20 cellular contexts compared by ENCODE assay signal in genomic region chr3:63064216-63064755, GRCh38.
DNase-seq lines count a peak whose midpoint lies in the region; FAIRE-seq and TF ChIP-seq lines count a peak whose summit lies in the region.
"Had no signal": no experiment of that assay in that cellular context is flagged by ENCODE, and none has a peak within 500 bp of the region (broad histone marks: within the 10 kb centered on the region; RNA-seq: fewer than 3 reads in every experiment).

No MANE protein-coding gene starts in this region.

- H3K79me2 ChIP-seq in astrocyte (ENCODE audit: insufficient read depth, low read length): no peaks in the 10 kb centered on the region

- TF ChIP-seq CTCF in AG10803 (conservative IDR thresholded peaks at IDR 0.05; ENCODE audit: low read length) (no peak), astrocyte (IDR thresholded peaks at IDR 0.05; ENCODE audit: insufficient read depth, low read depth, low read length) (no peak), subcutaneous adipose tissue (IDR thresholded peaks at IDR 0.05; ENCODE audit: low read depth) (peak; percentile 55)

- H4K20me1 ChIP-seq in astrocyte (ENCODE audit: insufficient read depth, low read length): no peaks in the 10 kb centered on the region

- H3K27ac ChIP-seq in astrocyte (ENCODE audit: low read depth, low read length): no peak overlapping the region
- H3K27ac ChIP-seq: RWPE1, SK-N-MC had no signal

- FAIRE-seq in astrocyte (lab: Jason Lieb, UNC): no peak

- H3K27me3 Mint-ChIP-seq in astrocyte (ENCODE audit: low read depth, unreplicated experiment): peaks cover 6% of the 10 kb centered on the region
- H3K27me3 Mint-ChIP-seq: CD4-positive, CD25-positive, alpha-beta regulatory T cell had no signal

- H3K36me3 Mint-ChIP-seq in astrocyte (ENCODE audit: low read depth, unreplicated experiment): no peaks in the 10 kb centered on the region
- H3K36me3 Mint-ChIP-seq: CD4-positive, CD25-positive, alpha-beta regulatory T cell had no signal

- no peaks in the 10 kb centered on the region for H3K9me3 Mint-ChIP-seq in astrocyte (ENCODE audit: unreplicated experiment)
- H3K9me3 Mint-ChIP-seq: H9 had no signal

- H3K4me1 Mint-ChIP-seq in astrocyte (ENCODE audit: low read depth, unreplicated experiment): peaks cover 3% of the 10 kb centered on the region
- H3K4me1 Mint-ChIP-seq: CD4-positive, CD25-positive, alpha-beta regulatory T cell had no signal

- H3K9ac ChIP-seq in astrocyte (ENCODE audit: low read length): no peak overlapping the region

- H3K36me3 ChIP-seq in astrocyte (ENCODE audit: insufficient read depth, low read length): no peaks in the 10 kb centered on the region

- no peaks in the 10 kb centered on the region for H3K4me1 ChIP-seq in astrocyte (ENCODE audit: insufficient read depth, low read length)

- peak; percentile 20 for DNase-seq in AG10803 (ENCODE audit: low read depth)
- DNase-seq in astrocyte (ENCODE audit: low read depth): peak; percentile 51
- DNase-seq in inferior parietal cortex (ENCODE audit: extremely low spot score): peak; percentile 63
- DNase-seq in T-helper 9 cell: no peak
- no peak for DNase-seq in NCI-H2107 treated with DMSO at 0.1 percent for 48 hours (lab: John Stamatoyannopoulos, UW; ENCODE audit: unreplicated experiment)
- DNase-seq in NOMO-1 treated with dmso at 0.1 percent for 144 hours (lab: John Stamatoyannopoulos, UW; ENCODE audit: unreplicated experiment): no peak
- DNase-seq: CD4-positive, CD25-positive, alpha-beta regulatory T cell; DMS79; H9; HFFc6; Kasumi-1; NCI-H1417 treated with DMSO at 0.1 percent for 48 hours; NCI-H1930; NCI-H2227 treated with DMSO at 0.1 percent for 48 hours; NCI-H510A treated with DMSO at 0.1 percent for 48 hours; NCI-H748 treated with DMSO at 0.1 percent for 48 hours; SHP77 treated with DMSO at 0.1 percent for 48 hours had no signal

- H3K4me2 ChIP-seq in astrocyte (ENCODE audit: low read length): no peak overlapping the region

- no peak overlapping the region for H3K4me3 Mint-ChIP-seq in astrocyte (ENCODE audit: unreplicated experiment)
- H3K4me3 Mint-ChIP-seq: CD4-positive, CD25-positive, alpha-beta regulatory T cell; H9; HFFc6 had no signal

- no peak overlapping the region for H3K4me3 ChIP-seq in AG10803 (ENCODE audit: low read length)
- H3K4me3 ChIP-seq in astrocyte (ENCODE audit: insufficient read depth, low read depth, low read length): no peak overlapping the region
- H3K4me3 ChIP-seq: SK-N-MC had no signal

- no peaks in the 10 kb centered on the region for H3K27me3 ChIP-seq in astrocyte (ENCODE audit: insufficient read depth, low read length)

- no peak overlapping the region for H3K27ac Mint-ChIP-seq in astrocyte (ENCODE audit: unreplicated experiment)
- H3K27ac Mint-ChIP-seq: CD4-positive, CD25-positive, alpha-beta regulatory T cell; H9; HFFc6 had no signal

- no peak overlapping the region for H2AFZ ChIP-seq in astrocyte (ENCODE audit: low read depth, low read length)

- no peaks in the 10 kb centered on the region for H3K9me3 ChIP-seq in astrocyte (ENCODE audit: insufficient read depth, low read depth, low read length)

Comparison
In these comparisons a context has a peak if more than half of its experiments do, and no peak if none do; other contexts are left out.
1. DNase-seq: peak in AG10803 (single experiment), astrocyte (single experiment) and inferior parietal cortex (single experiment); none in T-helper 9 cell (single experiment), NCI-H2107 treated with DMSO at 0.1 percent for 48 hours (single experiment) and NOMO-1 treated with dmso at 0.1 percent for 144 hours (single experiment).